In the genomic region with DNA sequence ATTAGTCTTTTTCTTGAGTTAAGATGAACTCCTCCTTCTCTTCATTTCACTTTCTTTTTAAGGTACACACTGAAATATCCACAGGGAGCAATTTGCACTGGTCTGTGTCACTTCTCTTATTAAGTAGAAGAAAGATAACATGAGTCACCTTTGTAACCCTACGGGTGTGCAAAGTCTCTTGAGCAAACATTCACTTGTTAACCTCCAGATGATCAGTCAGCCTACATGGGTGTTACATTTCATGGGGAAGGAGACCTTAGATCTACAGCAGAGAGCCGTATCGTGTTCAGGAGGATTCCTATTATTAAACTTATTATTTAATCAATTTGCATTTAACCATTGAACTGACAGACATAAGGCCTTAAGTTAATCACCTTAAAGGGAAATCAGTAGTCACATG, we compare ENCODE assay signal across 12 cellular contexts. TPM values are rescaled to one million over a fixed set of nuclear protein-coding genes. Genes with fewer than 3 reads are reported as not detected.
DNase-seq lines count a peak whose midpoint lies in the region; ATAC-seq and TF ChIP-seq lines count a peak whose summit lies in the region.
"Had no signal": no experiment of that assay in that cellular context is flagged by ENCODE, and none has a peak within 500 bp of the region (broad histone marks: within the 10 kb centered on the region; RNA-seq: fewer than 3 reads in every experiment).

No MANE protein-coding gene starts in this region.

- intact Hi-C loops in PC-3 (cut with micrococcal nuclease), result loop anchor here (2.0 kb wide), 1 partner anchor 22 kb away; no protein-coding TSS in a partner anchor

- peaks cover 87% of the 10 kb centered on the region for H3K79me2 ChIP-seq in PC-3 (ENCODE audit: low read length)

- H3K9ac ChIP-seq in PC-3 (ENCODE audit: low read length) (peak overlapping the region; percentile 15; the same call in 1 of the 2 replicates), skeletal muscle tissue (ENCODE audit: low read depth in 1 of 3, low read length in 3 of 3) (no peak overlapping the region)

- no peak for TF ChIP-seq CTCF in PC-3 (conservative IDR thresholded peaks at IDR 0.05; ENCODE audit: low read depth, low read length)
- no peak for TF ChIP-seq CTCF in fibroblast of mammary gland (conservative IDR thresholded peaks at IDR 0.05; ENCODE audit: control insufficient read depth, insufficient read depth, low read depth, low read length)

- CTCF ChIA-PET in PC-3 (lab: Charles Lee), result no interaction called here

- no peaks in the 10 kb centered on the region for H4K20me1 ChIP-seq in PC-3 (ENCODE audit: low read length)

- H3K36me3 ChIP-seq in PC-3 (ENCODE audit: low read depth, low read length) (peaks cover 16% of the 10 kb centered on the region), skeletal muscle tissue (ENCODE audit: control insufficient read depth in 3 of 3, insufficient read depth in 3 of 3, low read length in 3 of 3) (peaks cover 27 to 36% (median 35%) of the 10 kb centered on the region in 3 donors)

- BruUV-seq in PC-3 (replicated peaks; lab: Mats Ljungman, UMichigan), result no TSS peak

- H3K9me2 ChIP-seq in PC-3 (replicated peaks; ENCODE audit: low read length), result no peaks in the 10 kb centered on the region

- H3K4me1 ChIP-seq in PC-3 (ENCODE audit: insufficient read depth, low read length), result peaks cover 59% of the 10 kb centered on the region
- peaks cover 23 to 29% (median 24%) of the 10 kb centered on the region in 3 donors for H3K4me1 ChIP-seq in skeletal muscle tissue (ENCODE audit: control insufficient read depth in 3 of 3, insufficient read depth in 3 of 3, low read length in 3 of 3)

- DNase-seq in activated CD4-positive, CD25-positive, alpha-beta regulatory T cell (lab: John Stamatoyannopoulos, UW), result no peak
- DNase-seq in PC-3 (peak; percentile 6), fibroblast of mammary gland (ENCODE audit: low read depth) (peak; percentile 14), NCI-H187 (lab: John Stamatoyannopoulos, UW) (no peak)
- DNase-seq: ACHN; NCI-H1417 treated with DMSO at 0.1 percent for 48 hours; NK-92 treated with Interleukin-12 subunit alpha and Interleukin-12 subunit beta, amount 100 ng/mL, for 24 hours had no signal

- H3K27me3 ChIP-seq in PC-3 (ENCODE audit: low read length) (no peaks in the 10 kb centered on the region), skeletal muscle tissue (ENCODE audit: control insufficient read depth in 3 of 3, insufficient read depth in 3 of 3, low read length in 3 of 3) (no peaks in the 10 kb centered on the region)
- H3K27me3 ChIP-seq: cardiac muscle cell had no signal

- H2AFZ ChIP-seq in PC-3 (ENCODE audit: low read length), result no peak overlapping the region

- H3K27ac ChIP-seq in PC-3 (ENCODE audit: low read length), result peak overlapping the region; percentile 71
- peak overlapping the region; percentile 76 for H3K27ac ChIP-seq in skeletal muscle tissue (ENCODE audit: low read depth, low read length)
- H3K27ac ChIP-seq: cardiac muscle cell had no signal

- H3K9me3 ChIP-seq in PC-3 (ENCODE audit: low read length) (no peaks in the 10 kb centered on the region), skeletal muscle tissue (ENCODE audit: control insufficient read depth in 3 of 3, low read length in 3 of 3) (no peaks in the 10 kb centered on the region)

- H3K4me2 ChIP-seq in PC-3 (ENCODE audit: low read length), result peak overlapping the region; percentile 63

- peak; percentile 19 to 31 for ATAC-seq in activated CD4-positive, CD25-positive, alpha-beta regulatory T cell treated with anti-CD3 and anti-CD28 coated beads, Interleukin-2, amount 50 U/mL, for 24 hours
- ATAC-seq in PC-3, result no peak
- ATAC-seq in GM19023 (IDR thresholded peaks at IDR 0.05; ENCODE audit: unreplicated experiment), result no peak
- no peak for ATAC-seq in HG02884 (IDR thresholded peaks at IDR 0.05; ENCODE audit: unreplicated experiment)

- POLR2A ChIA-PET in PC-3 (lab: Charles Lee; ENCODE audit: unreplicated experiment), result no interaction called here

- no peaks in the 10 kb centered on the region for H3F3A ChIP-seq in PC-3 (ENCODE audit: low read length, unreplicated experiment)

- H3K4me3 ChIP-seq in PC-3 (ENCODE audit: low read length) (peak overlapping the region; percentile 37; the same call in 1 of the 2 replicates), fibroblast of mammary gland (ENCODE audit: control insufficient read depth, low read depth, low read length) (no peak overlapping the region), skeletal muscle tissue (ENCODE audit: low read length in 3 of 3) (no peak overlapping the region)
- H3K4me3 ChIP-seq: cardiac muscle cell had no signal

RNA-seq across cellular contexts. Expression of gene ZNF507, which starts 5.1 kb away (rescaled TPM):
- total RNA-seq in PC-3 (2014; rRNA removed), result 4.9 and 7.1 TPM in 2 replicates
- 11.0 TPM for total RNA-seq in skeletal muscle tissue

RNA-seq across cellular contexts. Expression of gene DPY19L3, which starts 55.1 kb away (rescaled TPM):
- total RNA-seq in PC-3 (2014; rRNA removed), result 4.0 and 4.4 TPM in 2 replicates
- total RNA-seq in skeletal muscle tissue, result 19.3 TPM

Comparison
In these comparisons a context has a peak if more than half of its experiments do, and no peak if none do; other contexts are left out.
1. ATAC-seq: peak in activated CD4-positive, CD25-positive, alpha-beta regulatory T cell treated with anti-CD3 and anti-CD28 coated beads, Interleukin-2, amount 50 U/mL, for 24 hours (2 of 2); none in PC-3 (single experiment), GM19023 (single experiment) and HG02884 (single experiment).
2. DNase-seq: peak in PC-3 (single experiment) and fibroblast of mammary gland (single experiment); none in activated CD4-positive, CD25-positive, alpha-beta regulatory T cell (0 of 4) and NCI-H187 (0 of 2).